26 cellular contexts compared by ENCODE assay signal in the genomic region with DNA sequence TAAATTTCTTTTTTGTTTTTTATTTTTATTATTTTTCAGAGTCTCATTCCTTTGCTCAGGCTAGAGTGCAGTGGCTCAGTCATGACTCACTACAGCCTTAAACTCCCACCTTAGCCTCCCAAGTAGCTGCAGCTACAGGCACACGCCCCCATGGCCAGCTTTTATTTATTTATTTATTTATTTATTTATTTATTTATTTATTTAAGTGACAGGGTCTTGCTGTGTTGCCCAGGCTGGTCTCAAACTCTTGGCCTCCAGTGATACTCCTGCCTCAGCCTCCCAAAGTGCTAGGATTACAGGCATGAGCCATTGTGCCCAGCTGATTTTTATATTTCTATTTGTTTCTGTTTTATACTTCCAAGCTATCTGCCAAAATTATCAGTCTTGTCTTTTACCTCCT.
"Had no signal": no experiment of that assay in that cellular context is flagged by ENCODE, and none has a peak within 500 bp of the region (broad histone marks: within the 10 kb centered on the region; RNA-seq: fewer than 3 reads in every experiment).

No MANE protein-coding gene starts in this region.

- H3K27ac ChIP-seq: left lung, lower lobe of right lung, ovary, right atrium auricular region, right lobe of liver, tibial nerve, upper lobe of left lung, vagina had no signal

- H3K9me3 ChIP-seq: lower lobe of right lung, right lobe of liver, upper lobe of left lung, vagina had no signal

- H3K27ac Mint-ChIP-seq: immature natural killer cell; nephron progenitor cell; progenitor cell of endocrine pancreas; stimulated activated memory B cell treated with anti-CD40 and anti-IgM and Interleukin-4, amounts not matched to agents 10 μg/mL and 1 μg/mL and 100 μg/mL, for 72 hours; stimulated activated naive CD8-positive, alpha-beta T cell treated with anti-CD3 and anti-CD28 coated beads, Interleukin-15, amount 100 ng/mL, for 72 hours had no signal

- H3K27me3 ChIP-seq: ovary, right atrium auricular region, right lobe of liver, tibial nerve, upper lobe of left lung, vagina had no signal

- H3K36me3 ChIP-seq: left lung, lower lobe of right lung, ovary, right atrium auricular region, right lobe of liver, upper lobe of left lung, vagina had no signal

- H3K27me3 Mint-ChIP-seq: naive thymus-derived CD8-positive, alpha-beta T cell; progenitor cell of endocrine pancreas; stimulated activated naive CD8-positive, alpha-beta T cell treated with anti-CD3 and anti-CD28 coated beads, Interleukin-15, amount 100 ng/mL, for 72 hours had no signal

- H3K4me3 ChIP-seq: left lung, lower lobe of right lung, ovary, right atrium auricular region, right lobe of liver, smooth muscle cell, tibial nerve, upper lobe of left lung, vagina had no signal

- DNase-seq: hypothalamus; immature natural killer cell; kidney; left colon; left lung; lower lobe of right lung; mammary epithelial cell; mesenchymal stem cell; naive thymus-derived CD8-positive, alpha-beta T cell; nephron progenitor cell; ovary; right lobe of liver; stimulated activated CD4-positive, alpha-beta T cell treated with anti-CD3 and anti-CD28 coated beads, Interleukin-1b, Interleukin-23, amount 100 ng/mL, for 48 hours; stimulated activated CD4-positive, alpha-beta T cell treated with anti-CD3 and anti-CD28 coated beads, Interleukin-2, amount 100 ng/mL, for 48 hours; stimulated activated CD4-positive, alpha-beta T cell treated with anti-CD3 and anti-CD28 coated beads, Interleukin-4, amount 100 ng/mL, for 4 hours; stimulated activated CD8-positive, alpha-beta memory T cell treated with anti-CD3 and anti-CD28 coated beads, Interleukin-4, amount 100 ng/mL, for 48 hours; stimulated activated naive CD4-positive, alpha-beta T cell treated with Interleukin-2 at 50 U/mL for 16 hours; stimulated activated naive CD8-positive, alpha-beta T cell treated with anti-CD3 and anti-CD28 coated beads, Interleukin-15, amount 100 ng/mL, for 72 hours; substantia nigra; upper lobe of left lung had no signal

- H3K9me3 Mint-ChIP-seq: immature natural killer cell; naive thymus-derived CD8-positive, alpha-beta T cell; stimulated activated memory B cell treated with anti-CD40 and anti-IgM and Interleukin-4, amounts not matched to agents 10 μg/mL and 1 μg/mL and 100 μg/mL, for 72 hours; stimulated activated naive CD8-positive, alpha-beta T cell treated with anti-CD3 and anti-CD28 coated beads, Interleukin-15, amount 100 ng/mL, for 72 hours had no signal

- H3K4me1 ChIP-seq: lower lobe of right lung had no signal

- H3K4me3 Mint-ChIP-seq: immature natural killer cell; nephron progenitor cell; stimulated activated memory B cell treated with anti-CD40 and anti-IgM and Interleukin-4, amounts not matched to agents 10 μg/mL and 1 μg/mL and 100 μg/mL, for 72 hours; stimulated activated naive CD8-positive, alpha-beta T cell treated with anti-CD3 and anti-CD28 coated beads, Interleukin-15, amount 100 ng/mL, for 72 hours had no signal

- H3K36me3 Mint-ChIP-seq: naive thymus-derived CD8-positive, alpha-beta T cell; stimulated activated memory B cell treated with anti-CD40 and anti-IgM and Interleukin-4, amounts not matched to agents 10 μg/mL and 1 μg/mL and 100 μg/mL, for 72 hours had no signal

- H3K4me2 ChIP-seq: smooth muscle cell had no signal

- ATAC-seq: left colon; left lung; lower lobe of right lung; naive thymus-derived CD8-positive, alpha-beta T cell; right lobe of liver; stimulated activated memory B cell treated with anti-CD40 and anti-IgM and Interleukin-4, amounts not matched to agents 10 μg/mL and 1 μg/mL and 100 μg/mL, for 72 hours; stimulated activated naive CD8-positive, alpha-beta T cell treated with anti-CD3 and anti-CD28 coated beads, Interleukin-15, amount 100 ng/mL, for 72 hours had no signal
